8 cellular contexts compared by ENCODE assay signal in genomic region chr15:34038023-34038403, GRCh38. TPM values are rescaled to one million over a fixed set of nuclear protein-coding genes. Genes with fewer than 3 reads are reported as not detected.
DNase-seq lines count a peak whose midpoint lies in the region; ATAC-seq, FAIRE-seq and TF ChIP-seq lines count a peak whose summit lies in the region.

No MANE protein-coding gene starts in this region.

- H3K9me2 ChIP-seq in neural cell (ENCODE audit: insufficient read depth, low read length) = no peaks in the 10 kb centered on the region

- H3F3A ChIP-seq in neural cell (ENCODE audit: insufficient read depth, low read length, poor library complexity, severe bottlenecking) = no peaks in the 10 kb centered on the region

- CTCF ChIA-PET in A549 (lab: Yijun Ruan, JAX) = interaction anchor here (1.2 to 1.8 kb wide), 2 partner anchors 10 to 25 kb away, joined by 4 to 6 read pairs; no protein-coding TSS in a partner anchor

- TF ChIP-seq EP300 in A549 (IDR thresholded peaks at IDR 0.05) (no peak), neural cell (conservative IDR thresholded peaks at IDR 0.05; ENCODE audit: poor library complexity, severe bottlenecking) (no peak)

- H3K27me3 ChIP-seq in duodenal mucosa (ENCODE audit: control insufficient read depth in 1 of 2, insufficient read depth in 2 of 2, low read length in 2 of 2) = no peaks in the 10 kb centered on the region
- no peaks in the 10 kb centered on the region for H3K27me3 ChIP-seq in neural cell (ENCODE audit: insufficient read depth, low read depth, low read length)

- no peaks in the 10 kb centered on the region for H3K36me3 ChIP-seq in duodenal mucosa (ENCODE audit: control insufficient read depth in 1 of 2, insufficient read depth in 2 of 2, low read length in 2 of 2)
- no peaks in the 10 kb centered on the region for H3K36me3 ChIP-seq in neural cell (ENCODE audit: insufficient read depth, low read length)

- TF ChIP-seq RAD21 in A549 (conservative IDR thresholded peaks at IDR 0.05 in 1 of 2, IDR thresholded peaks at IDR 0.05 in 1 of 2) (no peak), neural cell (conservative IDR thresholded peaks at IDR 0.05) (no peak)

- TF ChIP-seq CTCF in A549 (IDR thresholded peaks at IDR 0.05) = no peak
- no peak for TF ChIP-seq CTCF in NB4 (IDR thresholded peaks at IDR 0.05; ENCODE audit: low read depth, low read length)
- no peak for TF ChIP-seq CTCF in neural cell (IDR thresholded peaks at IDR 0.05; ENCODE audit: poor library complexity, severe bottlenecking)

- no peak for DNase-seq in A549 (ENCODE audit: low read depth in 1 of 2, low spot score in 1 of 2)
- DNase-seq in NB4 (ENCODE audit: low read depth) = no peak
- DNase-seq in NAMALWA (ENCODE audit: low spot score) = no peak
- no peak for DNase-seq in HK-2 (ENCODE audit: unreplicated experiment)
- no peak for DNase-seq in Ammon's horn (ENCODE audit: low spot score)

- H3K27ac ChIP-seq in A549 = peak overlapping the region; percentile 98 to 99
- peak overlapping the region; percentile 58 for H3K27ac ChIP-seq in duodenal mucosa (ENCODE audit: low read depth, low read length)
- peak overlapping the region; percentile 94 for H3K27ac ChIP-seq in neural cell (ENCODE audit: low read length)

- H3K79me2 ChIP-seq in neural cell (replicated peaks; ENCODE audit: insufficient read depth, low read length) = no peaks in the 10 kb centered on the region

- peak overlapping the region; percentile 71 to 88 for H3K9ac ChIP-seq in duodenal mucosa (ENCODE audit: low read depth in 1 of 2, low read length in 2 of 2)
- H3K9ac ChIP-seq in neural cell (ENCODE audit: low read length) = peak overlapping the region; percentile 91

- peak overlapping the region; percentile 98 for H2AFZ ChIP-seq in neural cell (ENCODE audit: low read depth, low read length)

- WGBS in A549 (ENCODE audit: missing lambda C conversion rate) = under 1% methylated on average over 11 of the region's 11 CpGs

- H3K4me3 ChIP-seq in A549 (peak overlapping the region; percentile 86), NB4 (ENCODE audit: low read depth, low read length) (peak overlapping the region; percentile 86), duodenal mucosa (ENCODE audit: low read depth in 1 of 2, low read length in 2 of 2) (peak overlapping the region; percentile 91 to 96), neural cell (ENCODE audit: low read length) (peak overlapping the region; percentile 95)

- H3K9me3 ChIP-seq in A549 (no peaks in the 10 kb centered on the region), duodenal mucosa (ENCODE audit: control insufficient read depth in 1 of 2, low read length in 2 of 2) (no peaks in the 10 kb centered on the region), neural cell (ENCODE audit: low read length) (no peaks in the 10 kb centered on the region)

- H4K20me1 ChIP-seq in neural cell (ENCODE audit: insufficient read depth) = no peaks in the 10 kb centered on the region

- POLR2A ChIA-PET in A549 (lab: Yijun Ruan, JAX) = interaction anchor here (1.2 kb wide), 1 partner anchor 18 kb away, joined by 3 read pairs; no protein-coding TSS in a partner anchor

- TF ChIP-seq POLR2A in A549 (IDR thresholded peaks at IDR 0.05; ENCODE audit: low read length) (no peak), NB4 (IDR thresholded peaks at IDR 0.05; ENCODE audit: extremely low read depth, insufficient read length) (no peak)

- H3K4me1 ChIP-seq in A549 (peaks cover 6% of the 10 kb centered on the region; the same call in 2 of the 3 replicates), duodenal mucosa (ENCODE audit: control insufficient read depth in 1 of 2, insufficient read depth in 2 of 2, low read length in 2 of 2) (peaks cover 14 to 17% of the 10 kb centered on the region in 2 donors)

- ATAC-seq in A549 (peak; percentile 14 to 60; a peak in 4 of 6 replicates), GM19395 (IDR thresholded peaks at IDR 0.05; ENCODE audit: unreplicated experiment) (peak; percentile 9)

- no peak for FAIRE-seq in A549 (lab: Jason Lieb, UNC)

- H3K4me2 ChIP-seq in A549 = peak overlapping the region; percentile 78
- peak overlapping the region; percentile 93 for H3K4me2 ChIP-seq in neural cell (ENCODE audit: low read length)

TF ChIP-seq in A549, 52 proteins besides CTCF, POLR2A, EP300 and RAD21 (continues in another document):
- TF ChIP-seq HMGXB4 (CRISPR knock-in tag; IDR thresholded peaks at IDR 0.05; ENCODE audit: borderline replicate concordance) (no peak), RNF2 (IDR thresholded peaks at IDR 0.05; ENCODE audit: borderline replicate concordance, low read depth) (no peak), ZNF302 (CRISPR knock-in tag; IDR thresholded peaks at IDR 0.05) (no peak), ZC3H11A (IDR thresholded peaks at IDR 0.05) (no peak)

TF ChIP-seq in neural cell, 6 proteins besides CTCF, POLR2A, EP300 and RAD21:
- TF ChIP-seq EZH2 (IDR thresholded peaks at IDR 0.05; ENCODE audit: borderline replicate concordance, insufficient read depth, low read length, poor library complexity, severe bottlenecking) (no peak), SMC3 (conservative IDR thresholded peaks at IDR 0.05; ENCODE audit: poor library complexity) (no peak), MXI1 (conservative IDR thresholded peaks at IDR 0.05; ENCODE audit: poor library complexity, severe bottlenecking) (no peak), POLR2AphosphoS5 (IDR thresholded peaks at IDR 0.05) (no peak), TAF1 (IDR thresholded peaks at IDR 0.05; ENCODE audit: low read depth) (no peak), REST (IDR thresholded peaks at IDR 0.05; ENCODE audit: borderline replicate concordance) (no peak)

RNA-seq across cellular contexts. Expression of gene AVEN, which starts 1.0 kb away (rescaled TPM):
- polyA plus RNA-seq in A549 (2011; rRNA removed) (27.2 and 29.3 TPM in 2 replicates), A549 (2017; fragmentation: RNase III; extraction: RNeasy Plus Mini Kit Qiagen cat#74134 plus additional on column Dnase treatment) (23.8 to 26.2 TPM (median 25.3 TPM) in 3 replicates), neural cell (8.8 and 14.1 TPM in 2 replicates)
- 8.0 and 8.5 TPM in 2 replicates for polyA plus RNA-seq in A549 (2012; cell fraction: cytosol; rRNA removed)
- polyA plus RNA-seq in A549 (2012; cell fraction: nucleus; rRNA removed) = 2.7 and 3.6 TPM in 2 replicates
- 5.4 and 8.2 TPM in 2 replicates for polyA minus RNA-seq in A549 (2011; rRNA and poly(A)+ RNA removed)
- 7.1 and 9.8 TPM in 2 replicates for polyA minus RNA-seq in neural cell
